ENCODE assay signal across 1 cellular context in the genomic region with DNA sequence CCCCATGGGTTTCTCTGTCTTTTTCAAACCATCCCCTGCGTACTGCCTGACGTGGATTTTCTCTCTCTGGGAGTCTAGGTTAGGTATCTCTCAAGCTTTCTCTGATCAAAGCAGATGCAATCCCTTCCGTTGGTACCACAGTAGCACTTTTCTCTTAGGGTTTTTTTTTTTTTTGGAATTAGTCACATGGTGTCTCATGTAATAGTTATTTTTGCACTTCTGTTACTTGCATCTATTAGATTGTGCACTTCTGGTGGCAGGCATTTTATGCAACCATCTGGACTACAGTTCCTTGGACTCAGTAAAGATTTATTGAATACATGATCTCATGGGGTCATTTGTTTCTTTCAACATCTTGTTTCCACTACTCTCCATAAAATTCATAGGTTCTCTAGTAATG.
TF ChIP-seq lines count a peak whose summit lies in the region.

No MANE protein-coding gene starts in this region.

TF ChIP-seq in K562, 482 proteins besides CTCF, POLR2A, EP300 and RAD21 (continued from another document):
- TF ChIP-seq, protein P1, sequence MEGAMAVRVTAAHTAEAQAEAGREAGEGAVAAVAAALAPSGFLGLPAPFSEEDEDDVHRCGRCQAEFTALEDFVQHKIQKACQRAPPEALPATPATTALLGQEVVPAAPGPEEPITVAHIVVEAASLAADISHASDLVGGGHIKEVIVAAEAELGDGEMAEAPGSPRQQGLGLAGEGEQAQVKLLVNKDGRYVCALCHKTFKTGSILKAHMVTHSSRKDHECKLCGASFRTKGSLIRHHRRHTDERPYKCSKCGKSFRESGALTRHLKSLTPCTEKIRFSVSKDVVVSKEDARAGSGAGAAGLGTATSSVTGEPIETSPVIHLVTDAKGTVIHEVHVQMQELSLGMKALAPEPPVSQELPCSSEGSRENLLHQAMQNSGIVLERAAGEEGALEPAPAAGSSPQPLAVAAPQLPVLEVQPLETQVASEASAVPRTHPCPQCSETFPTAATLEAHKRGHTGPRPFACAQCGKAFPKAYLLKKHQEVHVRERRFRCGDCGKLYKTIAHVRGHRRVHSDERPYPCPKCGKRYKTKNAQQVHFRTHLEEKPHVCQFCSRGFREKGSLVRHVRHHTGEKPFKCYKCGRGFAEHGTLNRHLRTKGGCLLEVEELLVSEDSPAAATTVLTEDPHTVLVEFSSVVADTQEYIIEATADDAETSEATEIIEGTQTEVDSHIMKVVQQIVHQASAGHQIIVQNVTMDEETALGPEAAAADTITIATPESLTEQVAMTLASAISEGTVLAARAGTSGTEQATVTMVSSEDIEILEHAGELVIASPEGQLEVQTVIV (CRISPR knock-in tag; IDR thresholded peaks at IDR 0.05; ENCODE audit: borderline replicate concordance) = no peak
